In the genomic region with DNA sequence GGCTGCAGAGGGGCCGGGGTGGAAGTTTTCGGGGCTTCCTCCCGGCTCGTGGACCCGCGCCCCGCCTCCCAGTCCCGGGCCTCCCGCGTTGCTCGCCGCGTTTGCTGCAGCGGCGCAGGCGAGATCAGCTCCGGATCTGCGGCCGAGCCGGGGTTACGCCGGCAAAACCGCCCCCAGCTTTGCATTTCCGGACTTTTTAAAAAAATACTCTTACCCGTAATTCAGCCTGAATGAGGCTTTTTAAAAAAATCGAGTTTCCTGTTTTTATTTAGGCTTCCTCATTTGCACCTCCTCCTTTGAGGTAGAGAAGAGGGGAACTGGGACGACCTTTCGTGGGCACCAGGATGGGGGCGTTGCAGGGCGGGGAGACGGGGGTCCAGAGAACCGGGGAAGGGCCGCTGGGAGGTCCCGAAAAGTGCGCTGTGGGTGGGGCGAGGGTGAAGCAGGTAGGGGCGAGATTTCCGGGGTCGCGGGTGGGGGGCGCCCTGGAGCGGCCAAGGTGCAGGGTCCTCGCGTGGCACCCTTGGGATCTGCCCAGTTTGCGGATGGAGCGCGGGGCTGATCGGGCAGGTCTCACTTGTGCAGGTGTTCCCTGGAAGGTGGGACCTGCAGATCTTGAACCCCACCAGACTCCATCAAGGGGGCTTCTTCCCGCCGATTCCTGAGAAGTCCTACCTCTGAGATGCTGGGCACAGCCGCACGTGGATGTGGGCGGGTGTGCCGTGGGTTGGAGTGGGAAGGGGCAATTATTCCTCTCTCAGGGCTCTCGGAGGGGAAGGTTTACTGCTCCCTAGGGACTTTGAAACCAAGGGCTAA, we compare ENCODE assay signal across 8 cellular contexts. TPM values are rescaled to one million over a fixed set of nuclear protein-coding genes. Genes with fewer than 3 reads are reported as not detected.
DNase-seq lines count a peak whose midpoint lies in the region; TF ChIP-seq lines count a peak whose summit lies in the region.

No MANE protein-coding gene starts in this region.

- no peaks in the 10 kb centered on the region for H3K9me3 Mint-ChIP-seq in MCF 10A (ENCODE audit: unreplicated experiment)

- no peak overlapping the region for H3K4me3 Mint-ChIP-seq in MCF 10A (ENCODE audit: unreplicated experiment)

- H3K18ac ChIP-seq in mesendoderm (ENCODE audit: low read length): no peak overlapping the region

- no peak for TF ChIP-seq CTCF in breast epithelium (IDR thresholded peaks at IDR 0.05)
- TF ChIP-seq CTCF in MCF 10A (IDR thresholded peaks at IDR 0.05; ENCODE audit: unreplicated experiment): no peak
- no peak for TF ChIP-seq CTCF in mammary epithelial cell (conservative IDR thresholded peaks at IDR 0.05 in 1 of 2, IDR thresholded peaks at IDR 0.05 in 1 of 2; ENCODE audit: extremely low read depth in 1 of 2, insufficient read depth in 1 of 2, low read depth in 1 of 2, low read length in 2 of 2)

- no peak overlapping the region for H2BK15ac ChIP-seq in mesendoderm (replicated peaks; ENCODE audit: low read depth)

- H3K27me3 ChIP-seq in breast epithelium (peaks cover 4 to 17% of the 10 kb centered on the region in 2 donors), mammary epithelial cell (ENCODE audit: insufficient read depth, low read length) (peaks cover 4% of the 10 kb centered on the region), mesendoderm (ENCODE audit: insufficient read depth, low read length, poor library complexity) (peaks cover 19% of the 10 kb centered on the region), thymus (ENCODE audit: control insufficient read depth, insufficient read depth) (no peaks in the 10 kb centered on the region)

- H3K79me2 ChIP-seq in mammary epithelial cell (ENCODE audit: insufficient read depth, low read length) (no peaks in the 10 kb centered on the region), mesendoderm (ENCODE audit: control insufficient read depth, insufficient read depth, low read length) (no peaks in the 10 kb centered on the region)

- CTCF ChIA-PET in MCF 10A (lab: Yijun Ruan, JAX): no interaction called here
- CTCF ChIA-PET in mammary epithelial cell (lab: Charles Lee; ENCODE audit: low non-redundant PET): no interaction called here

- H2AK5ac ChIP-seq in mesendoderm (ENCODE audit: low read length): no peak overlapping the region

- H3K4me2 ChIP-seq in mammary epithelial cell (ENCODE audit: insufficient read depth, low read depth, low read length): peak overlapping the region; percentile 91
- H3K4me2 ChIP-seq in mesendoderm (ENCODE audit: low read length): peak overlapping the region; percentile 81

- peak overlapping the region; percentile 49 for H3K56ac ChIP-seq in mesendoderm (ENCODE audit: low read length)

- no peak overlapping the region for H2BK120ac ChIP-seq in mesendoderm (ENCODE audit: low read depth, low read length)

- H3K23ac ChIP-seq in mesendoderm (ENCODE audit: low read length): no peak overlapping the region

- no peaks in the 10 kb centered on the region for H3K79me1 ChIP-seq in mesendoderm (ENCODE audit: low read length)

- in situ Hi-C loops in mammary epithelial cell (cut with MboI; ENCODE audit: low sequenced_read_pairs in 2 of 2) (no loop called here), ACHN (cut with HindIII; ENCODE audit: low pct_ligation_motif_present, low pct_unique_long_range_greater_than_20kb, low sequenced_read_pairs) (no loop called here)

- no peaks in the 10 kb centered on the region for H4K20me1 ChIP-seq in mammary epithelial cell (ENCODE audit: insufficient read depth, low read length)

- no peaks in the 10 kb centered on the region for H3K36me3 Mint-ChIP-seq in MCF 10A (ENCODE audit: insufficient read depth, unreplicated experiment)

- H3K9me3 ChIP-seq in breast epithelium (no peaks in the 10 kb centered on the region), mammary epithelial cell (replicated peaks; ENCODE audit: insufficient read depth, low read length) (no peaks in the 10 kb centered on the region), thymus (ENCODE audit: control insufficient read depth) (no peaks in the 10 kb centered on the region)

- H3K27me3 Mint-ChIP-seq in MCF 10A (ENCODE audit: insufficient read depth, unreplicated experiment): no peaks in the 10 kb centered on the region

- DNase-seq in breast epithelium (ENCODE audit: low spot score in 2 of 2) (no peak), MCF 10A (ENCODE audit: unreplicated experiment) (no peak), T-helper 2 cell (peak; percentile 34 to 90 (median 68)), mammary epithelial cell (no peak), mesendoderm (peak; percentile 13), NCI-H2107 (lab: John Stamatoyannopoulos, UW) (no peak), ACHN (no peak)

- no peak overlapping the region for H3K9ac ChIP-seq in mammary epithelial cell (ENCODE audit: insufficient read depth, low read length)
- peak overlapping the region; percentile 34 for H3K9ac ChIP-seq in mesendoderm (ENCODE audit: low read length)

- dilution Hi-C loops in mammary epithelial cell (cut with HindIII; ENCODE audit: low sequenced_read_pairs): loop anchor here (10.0 kb wide), 1 partner anchor 482 kb away; no protein-coding TSS in a partner anchor

- peak overlapping the region; percentile 50 to 76 (median 58) for H3K4me3 ChIP-seq in breast epithelium
- H3K4me3 ChIP-seq in mammary epithelial cell (replicated peaks in 1 of 3; ENCODE audit: insufficient read depth in 1 of 3, low read depth in 2 of 3, low read length in 3 of 3): peak overlapping the region; percentile 37 to 49 (median 40)
- no peak overlapping the region for H3K4me3 ChIP-seq in mesendoderm (ENCODE audit: low read length)
- peak overlapping the region; percentile 82 for H3K4me3 ChIP-seq in thymus (ENCODE audit: low read length)

- H3K4me1 ChIP-seq in breast epithelium: peaks cover 0 to 5% of the 10 kb centered on the region in 2 donors
- H3K4me1 ChIP-seq in mammary epithelial cell (ENCODE audit: insufficient read depth, low read length): no peaks in the 10 kb centered on the region
- no peaks in the 10 kb centered on the region for H3K4me1 ChIP-seq in mesendoderm (ENCODE audit: control insufficient read depth, low read depth, low read length)
- peaks cover 8% of the 10 kb centered on the region for H3K4me1 ChIP-seq in thymus (ENCODE audit: control insufficient read depth, insufficient read depth, low read length)

- H3K27ac Mint-ChIP-seq in MCF 10A (ENCODE audit: low read depth, unreplicated experiment): no peak overlapping the region

- H2BK5ac ChIP-seq in mesendoderm (ENCODE audit: low read length): no peak overlapping the region

- H2AFZ ChIP-seq in mammary epithelial cell (ENCODE audit: low read depth, low read length): peak overlapping the region; percentile 80

- intact Hi-C loops in breast epithelium (cut with DNase I; ENCODE audit: low total_unique reads) (no loop called here), MCF 10A (cut with micrococcal nuclease) (no loop called here), mammary epithelial cell (cut with micrococcal nuclease) (no loop called here)

- no TSS peak for BruUV-seq in MCF 10A (replicated peaks; lab: Mats Ljungman, UMichigan)
- no TSS peak for BruUV-seq in mammary epithelial cell (replicated peaks; lab: Mats Ljungman, UMichigan)

- 58% methylated on average over 4 of the region's 55 CpGs for WGBS in mammary epithelial cell (ENCODE audit: low coverage, missing lambda C conversion rate)
- no CpG with 5 or more reads among the region's 55 CpGs for WGBS in mesendoderm (ENCODE audit: extremely low coverage, insufficient coverage, low lambda C conversion rate)
- WGBS in thymus: 5% methylated on average over 55 of the region's 55 CpGs

- H3K27ac ChIP-seq in breast epithelium (peak overlapping the region in 1 of 2 donors; percentile 48), mammary epithelial cell (ENCODE audit: insufficient read depth, low read depth, low read length) (no peak overlapping the region), mesendoderm (ENCODE audit: low read depth, low read length) (no peak overlapping the region), thymus (ENCODE audit: low read depth) (peak overlapping the region; percentile 94)

- TF ChIP-seq POLR2A in breast epithelium (IDR thresholded peaks at IDR 0.05): no peak

- no peaks in the 10 kb centered on the region for H3K36me3 ChIP-seq in breast epithelium
- H3K36me3 ChIP-seq in mammary epithelial cell (ENCODE audit: insufficient read depth, low read length): no peaks in the 10 kb centered on the region
- no peaks in the 10 kb centered on the region for H3K36me3 ChIP-seq in mesendoderm (ENCODE audit: control insufficient read depth, insufficient read depth, low read length)
- no peaks in the 10 kb centered on the region for H3K36me3 ChIP-seq in thymus (ENCODE audit: control insufficient read depth, insufficient read depth)

- no peak overlapping the region for H4K8ac ChIP-seq in mesendoderm (ENCODE audit: low read depth, low read length)

- H4K5ac ChIP-seq in mesendoderm (ENCODE audit: low read length): no peak overlapping the region

- no peak overlapping the region for H3K4ac ChIP-seq in mesendoderm (ENCODE audit: low read depth, low read length)

- H3K4me1 Mint-ChIP-seq in MCF 10A (ENCODE audit: insufficient read depth, unreplicated experiment): no peaks in the 10 kb centered on the region

- POLR2A ChIA-PET in MCF 10A (lab: Yijun Ruan, JAX): interaction anchor here (1.2 kb wide), 1 partner anchor 27 kb away, joined by 3 read pairs; no protein-coding TSS in a partner anchor

RNA-seq across cellular contexts. Expression of a gene that starts 1.1 kb away (rescaled TPM):
- total RNA-seq in breast epithelium (10 to 100 TPM in 2 of 3 donors, 1 to 10 TPM in 1; 8.2 to 12.1 (median 11.9) TPM), MCF 10A (2022) (6.3 and 7.0 TPM in 2 replicates), mammary epithelial cell (10 to 100 TPM in 1 of 2 donors, 1 to 10 TPM in 1; 6.3 to 19.1 TPM)
- polyA plus RNA-seq in mammary epithelial cell (7.4 TPM), thymus (30.4 TPM)
- 12.1 TPM for polyA minus RNA-seq in mammary epithelial cell
- 2.4 TPM for polyA plus RNA-seq in mesendoderm (2013, experiment 1 of 2)
- 2.5 TPM for polyA plus RNA-seq in mesendoderm (2013, experiment 2 of 2)

Comparison
In these comparisons a context has a peak if more than half of its experiments do, and no peak if none do; other contexts are left out.
1. DNase-seq: peak in T-helper 2 cell (5 of 5) and mesendoderm (single experiment); none in breast epithelium (0 of 2), MCF 10A (single experiment), mammary epithelial cell (single experiment), NCI-H2107 (single experiment) and ACHN (single experiment).